ENCODE assay signal across 8 cellular contexts in genomic region chrX:52934704-52935468, GRCh38. TPM values are rescaled to one million over a fixed set of nuclear protein-coding genes. Genes with fewer than 3 reads are reported as not detected.
DNase-seq lines count a peak whose midpoint lies in the region; ATAC-seq and TF ChIP-seq lines count a peak whose summit lies in the region.

No MANE protein-coding gene starts in this region.

- H3K9ac ChIP-seq in fibroblast of lung (ENCODE audit: insufficient read depth, low read length), result peak overlapping the region; percentile 83

- H3K4me2 ChIP-seq in fibroblast of lung (ENCODE audit: extremely low read depth, insufficient read depth, low read length), result peak overlapping the region; percentile 97

- peak; percentile 92 for DNase-seq in ELR (ENCODE audit: low read depth)
- peak; percentile 80 for DNase-seq in GOT3 (lab: John Stamatoyannopoulos, UW)
- DNase-seq in LHCN-M2 (ENCODE audit: low read depth), result peak; percentile 93
- peak; percentile 96 for DNase-seq in RKO (ENCODE audit: low spot score)
- peak; percentile 80 to 91 for DNase-seq in activated T-helper 1 cell treated with anti-CD3 and anti-CD28 coated beads, Interleukin-2, amount 50 U/mL, for 16 hours (ENCODE audit: low read depth in 1 of 2, low spot score in 1 of 2)
- peak; percentile 94 to 96 for DNase-seq in fibroblast of lung (ENCODE audit: low read depth in 2 of 2)
- DNase-seq in natural killer cell, result peak; percentile 87
- peak; percentile 89 for DNase-seq in stimulated activated naive CD4-positive, alpha-beta T cell treated with Interleukin-2 at 50 U/mL for 16 hours (lab: John Stamatoyannopoulos, UW)

- TF ChIP-seq CTCF in fibroblast of lung (conservative IDR thresholded peaks at IDR 0.05 in 1 of 2, IDR thresholded peaks at IDR 0.05 in 1 of 2; ENCODE audit: low read depth in 1 of 2, low read length in 2 of 2), result peak; percentile 65 to 76
- peak; percentile 68 for TF ChIP-seq CTCF in natural killer cell (IDR thresholded peaks at IDR 0.05)

- intact Hi-C loops in natural killer cell (cut with micrococcal nuclease), result no loop called here

- H3K9me3 ChIP-seq in fibroblast of lung (ENCODE audit: control insufficient read depth, insufficient read depth, low read depth, low read length), result no peaks in the 10 kb centered on the region

- H3K27me3 ChIP-seq in fibroblast of lung (ENCODE audit: control insufficient read depth, insufficient read depth, low read length), result no peaks in the 10 kb centered on the region

- H2AFZ ChIP-seq in fibroblast of lung (ENCODE audit: low read length), result peak overlapping the region; percentile 83

- no peaks in the 10 kb centered on the region for H3K36me3 ChIP-seq in fibroblast of lung (ENCODE audit: control insufficient read depth, insufficient read depth, low read length)

- peak overlapping the region; percentile 97 for H3K27ac ChIP-seq in fibroblast of lung (ENCODE audit: insufficient read depth, low read length)

- H3K4me1 ChIP-seq in fibroblast of lung (ENCODE audit: control insufficient read depth, extremely low read depth, insufficient read depth, low read length), result no peaks in the 10 kb centered on the region

- H3K4me3 ChIP-seq in fibroblast of lung (replicated peaks in 1 of 4; ENCODE audit: control extremely low read depth in 1 of 4, insufficient read depth in 1 of 4, low read depth in 3 of 4, low read length in 4 of 4), result peak overlapping the region; percentile 66 to 83 (median 70)

- peaks cover 16 to 18% of the 10 kb centered on the region in 2 donors for H3K4me1 Mint-ChIP-seq in natural killer cell

- H3K27ac Mint-ChIP-seq in natural killer cell, result peak overlapping the region; percentile 97 to 99

- no peaks in the 10 kb centered on the region for H3K79me2 ChIP-seq in fibroblast of lung (ENCODE audit: control insufficient read depth, insufficient read depth, low read length)

- peak overlapping the region; percentile 95 for H3K4me3 Mint-ChIP-seq in natural killer cell

- ATAC-seq in natural killer cell, result peak; percentile 93 to 97 (median 95)

- H3K27me3 Mint-ChIP-seq in natural killer cell (ENCODE audit: low read depth in 2 of 2), result no peaks in the 10 kb centered on the region

- no peaks in the 10 kb centered on the region for H4K20me1 ChIP-seq in fibroblast of lung (ENCODE audit: control insufficient read depth, extremely low read depth, insufficient read depth, low read length)

- no peaks in the 10 kb centered on the region for H3K9me3 Mint-ChIP-seq in natural killer cell

- no peaks in the 10 kb centered on the region for H3K36me3 Mint-ChIP-seq in natural killer cell

RNA-seq across cellular contexts. Expression of gene FAM156A, which starts 23.4 kb away (rescaled TPM):
- total RNA-seq in LHCN-M2 (2014; rRNA removed) (25.5 and 34.8 TPM in 2 replicates), fibroblast of lung (7.6 and 10.3 TPM in 2 replicates), natural killer cell (10 to 100 TPM; 16.2 to 19.2 (median 18.7) TPM)
- polyA plus RNA-seq in LHCN-M2 (2012), result 17.7 TPM
- 15.3 and 18.8 TPM in 2 replicates for polyA plus RNA-seq in fibroblast of lung
- 11.3 and 12.1 TPM in 2 replicates for polyA plus RNA-seq in fibroblast of lung (2012)
- polyA minus RNA-seq in fibroblast of lung (ENCODE audit: low replicate concordance), result 9.6 and 11.7 TPM in 2 replicates

RNA-seq across cellular contexts. Expression of gene FAM156B, which starts 37.8 kb away (rescaled TPM):
- 36.2 and 40.1 TPM in 2 replicates for total RNA-seq in LHCN-M2 (2014; rRNA removed)
- 16.1 TPM for polyA plus RNA-seq in LHCN-M2 (2012)
- 6.2 and 12.6 TPM in 2 replicates for total RNA-seq in fibroblast of lung
- 11.0 and 11.4 TPM in 2 replicates for polyA plus RNA-seq in fibroblast of lung
- polyA plus RNA-seq in fibroblast of lung (2012), result 4.7 and 7.0 TPM in 2 replicates
- 8.9 and 10.5 TPM in 2 replicates for polyA minus RNA-seq in fibroblast of lung (ENCODE audit: low replicate concordance)
- total RNA-seq in natural killer cell, result 10 to 100 TPM; 11.2 to 14.3 (median 13.8) TPM

Comparison
In these comparisons a context has a peak if more than half of its experiments do, and no peak if none do; other contexts are left out.
1. Peak in every context shown above with its lines: DNase-seq, ATAC-seq, H3K4me3 ChIP-seq and H3K27ac ChIP-seq.